In the genomic region with DNA sequence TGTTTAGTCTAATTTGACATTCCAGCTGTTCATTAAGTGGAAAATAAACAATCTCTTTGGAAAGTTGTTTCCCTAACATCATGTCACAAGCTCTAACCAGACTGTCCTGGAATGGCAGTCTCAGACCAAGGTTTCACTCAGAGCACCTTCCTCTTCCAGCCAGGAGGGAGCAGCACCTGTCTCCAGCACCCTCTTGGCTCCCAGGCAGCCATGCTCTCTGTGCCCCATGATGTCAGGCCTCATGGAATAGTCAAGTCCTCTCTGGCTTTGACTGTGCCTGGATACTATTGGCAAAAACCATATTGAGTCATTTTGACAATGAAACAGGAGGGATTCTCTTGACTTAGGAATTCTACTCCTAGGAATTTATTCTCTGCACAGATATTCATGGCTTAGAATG, we compare ENCODE assay signal across 8 cellular contexts.
DNase-seq lines count a peak whose midpoint lies in the region; ATAC-seq and TF ChIP-seq lines count a peak whose summit lies in the region.

No MANE protein-coding gene starts in this region.

- DNase-seq in OCI-M1 (lab: John Stamatoyannopoulos, UW): peak; percentile 62
- DNase-seq in hepatic stellate cell (ENCODE audit: low spot score): peak; percentile 6
- DNase-seq in psoas muscle: no peak
- DNase-seq in activated T-cell treated with anti-CD3 and anti-CD28 coated beads, Interleukin-2, amount 50 U/mL, for 4 hours: no peak
- DNase-seq in GM19240 (ENCODE audit: insufficient read length, low spot score): no peak

- no peak overlapping the region for H3K4me3 Mint-ChIP-seq in activated T-cell treated with anti-CD3 and anti-CD28 coated beads, Interleukin-2, amount 50 U/mL, for 4 hours

- no peaks in the 10 kb centered on the region for H3K27me3 Mint-ChIP-seq in activated T-cell treated with anti-CD3 and anti-CD28 coated beads, Interleukin-2, amount 50 U/mL, for 4 hours (ENCODE audit: low read depth)

- H3K27ac ChIP-seq in C4-2B: no peak overlapping the region
- H3K27ac ChIP-seq in psoas muscle: no peak overlapping the region

- no peaks in the 10 kb centered on the region for H3K36me3 Mint-ChIP-seq in activated T-cell treated with anti-CD3 and anti-CD28 coated beads, Interleukin-2, amount 50 U/mL, for 4 hours (ENCODE audit: insufficient read depth)

- intact Hi-C loops in psoas muscle (cut with DNase I): loop anchor here in 1 of 2 donors (5.0 kb wide), 1 partner anchor 134 kb away; no protein-coding TSS in a partner anchor

- TF ChIP-seq CTCF in C4-2B (conservative IDR thresholded peaks at IDR 0.05) (peak; percentile 67), psoas muscle (IDR thresholded peaks at IDR 0.05) (no peak)

- no peaks in the 10 kb centered on the region for H3K36me3 ChIP-seq in psoas muscle (ENCODE audit: insufficient read depth in 1 of 2, low read depth in 1 of 2)

- no peaks in the 10 kb centered on the region for H3K4me1 Mint-ChIP-seq in activated T-cell treated with anti-CD3 and anti-CD28 coated beads, Interleukin-2, amount 50 U/mL, for 4 hours (ENCODE audit: low read depth)

- no peaks in the 10 kb centered on the region for H3K9me3 Mint-ChIP-seq in activated T-cell treated with anti-CD3 and anti-CD28 coated beads, Interleukin-2, amount 50 U/mL, for 4 hours

- no peaks in the 10 kb centered on the region for H3K27me3 ChIP-seq in psoas muscle (ENCODE audit: insufficient read depth in 3 of 3, low read length in 2 of 3)

- no peaks in the 10 kb centered on the region for H3K4me1 ChIP-seq in psoas muscle

- ATAC-seq in GM21529 (IDR thresholded peaks at IDR 0.05; ENCODE audit: unreplicated experiment): peak; percentile 53
- ATAC-seq in HG03378 (IDR thresholded peaks at IDR 0.05; ENCODE audit: unreplicated experiment): no peak
- no peak for ATAC-seq in psoas muscle
- ATAC-seq in activated T-cell treated with anti-CD3 and anti-CD28 coated beads, Interleukin-2, amount 50 U/mL, for 4 hours: no peak

- no peak overlapping the region for H3K4me3 ChIP-seq in psoas muscle

- no peaks in the 10 kb centered on the region for H3K9me3 ChIP-seq in psoas muscle

Comparison
In these comparisons a context has a peak if more than half of its experiments do, and no peak if none do; other contexts are left out.
1. DNase-seq: peak in OCI-M1 (single experiment) and hepatic stellate cell (single experiment); none in psoas muscle (0 of 2), activated T-cell treated with anti-CD3 and anti-CD28 coated beads, Interleukin-2, amount 50 U/mL, for 4 hours (single experiment) and GM19240 (single experiment).